ENCODE assay signal across 9 cellular contexts in genomic region chr10:93859049-93859655, GRCh38. TPM values are rescaled to one million over a fixed set of nuclear protein-coding genes. Genes with fewer than 3 reads are reported as not detected.
DNase-seq lines count a peak whose midpoint lies in the region; ATAC-seq, FAIRE-seq and TF ChIP-seq lines count a peak whose summit lies in the region.
"Had no signal": no experiment of that assay in that cellular context is flagged by ENCODE, and none has a peak within 500 bp of the region (broad histone marks: within the 10 kb centered on the region; RNA-seq: fewer than 3 reads in every experiment).

No MANE protein-coding gene starts in this region.

- no peak overlapping the region for H3K9ac ChIP-seq in keratinocyte (ENCODE audit: control insufficient read depth, extremely low read depth, insufficient read depth, low read length)

- ATAC-seq in GM21825 (IDR thresholded peaks at IDR 0.05; ENCODE audit: unreplicated experiment) = no peak

- POLR2A ChIA-PET in HEK293T (lab: Yijun Ruan, JAX) = no interaction called here

- no peaks in the 10 kb centered on the region for H3K4me1 ChIP-seq in keratinocyte (ENCODE audit: control insufficient read depth, extremely low read depth, insufficient read depth, low read length)
- no peaks in the 10 kb centered on the region for H3K4me1 ChIP-seq in esophagus muscularis mucosa

- H3K4me3 ChIP-seq in keratinocyte (ENCODE audit: control insufficient read depth in 2 of 3, extremely low read depth in 1 of 3, insufficient read depth in 2 of 3, low read depth in 1 of 3, low read length in 3 of 3) (no peak overlapping the region), esophagus muscularis mucosa (no peak overlapping the region)

- H3K9me1 ChIP-seq in keratinocyte (ENCODE audit: control insufficient read depth, extremely low read depth, insufficient read depth, low read length) = no peaks in the 10 kb centered on the region

- intact Hi-C loops in esophagus muscularis mucosa (cut with DNase I) = no loop called here

- 37% methylated on average over 3 of the region's 3 CpGs for WGBS in esophagus muscularis mucosa

- H2AFZ ChIP-seq in keratinocyte (ENCODE audit: control insufficient read depth, low read length) = no peak overlapping the region

- H3K9me3 ChIP-seq in keratinocyte (ENCODE audit: control insufficient read depth, low read depth, low read length) = no peaks in the 10 kb centered on the region
- H3K9me3 ChIP-seq in esophagus muscularis mucosa = no peaks in the 10 kb centered on the region

- H3K27ac ChIP-seq in keratinocyte (ENCODE audit: control insufficient read depth, insufficient read depth, low read length) = no peak overlapping the region
- no peak overlapping the region for H3K27ac ChIP-seq in esophagus muscularis mucosa (replicated peaks in 1 of 4)
- no peak overlapping the region for H3K27ac ChIP-seq in substantia nigra (ENCODE audit: low read depth, low read length, poor library complexity, severe bottlenecking)

- peak; percentile 5 for FAIRE-seq in TTC549 (lab: Jason Lieb, UNC)
- no peak for FAIRE-seq in keratinocyte (lab: Jason Lieb, UNC)
- FAIRE-seq: frontal cortex had no signal

- no peaks in the 10 kb centered on the region for H3K27me3 ChIP-seq in keratinocyte (ENCODE audit: control insufficient read depth, extremely low read depth, insufficient read depth, low read length)
- H3K27me3 ChIP-seq in esophagus muscularis mucosa = no peaks in the 10 kb centered on the region

- no peaks in the 10 kb centered on the region for H4K20me1 ChIP-seq in keratinocyte (ENCODE audit: control insufficient read depth, extremely low read depth, insufficient read depth, low read length)

- TF ChIP-seq EP300 in esophagus muscularis mucosa (IDR thresholded peaks at IDR 0.05) = no peak

- dilution Hi-C loops in keratinocyte (cut with MboI; ENCODE audit: extremely low pct_ligation_motif_present, low sequenced_read_pairs) = no loop called here

- TF ChIP-seq POLR2A in esophagus muscularis mucosa (IDR thresholded peaks at IDR 0.05; ENCODE audit: low read depth) = no peak

- TF ChIP-seq CTCF in keratinocyte (optimal IDR thresholded peaks at IDR 0.05 in 1 of 3, IDR thresholded peaks at IDR 0.05 in 1 of 3, conservative IDR thresholded peaks at IDR 0.05 in 1 of 3; ENCODE audit: extremely low read depth in 1 of 3, insufficient read depth in 2 of 3, low read length in 3 of 3) = peak in 2 of 3 experiments; percentile 17 to 21
- peak in 1 of 3 experiments; percentile 22 for TF ChIP-seq CTCF in esophagus muscularis mucosa (IDR thresholded peaks at IDR 0.05)

- H3K36me3 ChIP-seq in keratinocyte (ENCODE audit: control insufficient read depth in 2 of 2, extremely low read depth in 1 of 2, insufficient read depth in 2 of 2, low read length in 2 of 2) (no peaks in the 10 kb centered on the region), esophagus muscularis mucosa (no peaks in the 10 kb centered on the region)

- DNase-seq in CD1c-positive myeloid dendritic cell (ENCODE audit: extremely low spot score) (peak; percentile 8), HEK293T (ENCODE audit: extremely low spot score) (peak; percentile 20), keratinocyte (ENCODE audit: low read depth, low spot score) (no peak), Ammon's horn (ENCODE audit: low spot score) (no peak), esophagus muscularis mucosa (ENCODE audit: extremely low spot score) (no peak), substantia nigra (lab: John Stamatoyannopoulos, UW) (no peak)

- H3K4me2 ChIP-seq in keratinocyte (ENCODE audit: control insufficient read depth, extremely low read depth, insufficient read depth, low read depth, low read length) = no peak overlapping the region

- CTCF ChIA-PET in HEK293T (lab: Yijun Ruan, JAX) = interaction anchor here (0.6 to 2.4 kb wide), 3 partner anchors 38 to 114 kb away, joined by 3 to 13 read pairs (median 4); no protein-coding TSS in a partner anchor

- H3K79me2 ChIP-seq in keratinocyte (ENCODE audit: control insufficient read depth, insufficient read depth, low read length) = no peaks in the 10 kb centered on the region

TF ChIP-seq in HEK293T, 16 proteins besides CTCF, POLR2A, EP300 and RAD21:
- no peak for TF ChIP-seq SUZ12 (IDR thresholded peaks at IDR 0.05)
- no peak for TF ChIP-seq FOXM1 (IDR thresholded peaks at IDR 0.05; ENCODE audit: borderline replicate concordance)
TF ChIP-seq in HEK293T: peak in this region for 0.

RNA-seq across cellular contexts. Expression of gene SLC35G1, which starts 34.6 kb away (rescaled TPM):
- 3.8 to 5.9 TPM (median 4.7 TPM) in 3 replicates for polyA plus RNA-seq in keratinocyte
- 0.71 TPM for polyA plus RNA-seq in keratinocyte (2011; ENCODE audit: low read depth)
- polyA plus RNA-seq in keratinocyte (2011; cell fraction: cytosol; rRNA removed) = 2.4 and 5.2 TPM in 2 replicates
- polyA plus RNA-seq in keratinocyte (2011; cell fraction: nucleus; rRNA removed) = 4.7 and 6.2 TPM in 2 replicates
- polyA plus RNA-seq in keratinocyte (2012; ENCODE audit: low replicate concordance) = 1.6 and 4.1 TPM in 2 replicates
- polyA minus RNA-seq in keratinocyte = 2.2 to 5.2 TPM (median 2.7 TPM) in 3 replicates
- polyA minus RNA-seq in keratinocyte (2011; cell fraction: cytosol; rRNA and poly(A)+ RNA removed) = 2.5 TPM
- polyA minus RNA-seq in keratinocyte (2011; cell fraction: nucleus; rRNA and poly(A)+ RNA removed) = 5.0 and 8.1 TPM in 2 replicates
- total RNA-seq in esophagus muscularis mucosa = 1 to 10 TPM; 4.0 to 5.0 (median 4.4) TPM

Comparison
In these comparisons a context has a peak if more than half of its experiments do, and no peak if none do; other contexts are left out.
1. DNase-seq: peak in CD1c-positive myeloid dendritic cell (single experiment) and HEK293T (single experiment); none in keratinocyte (single experiment), Ammon's horn (single experiment), esophagus muscularis mucosa (single experiment) and substantia nigra (0 of 49).